In the genomic region with DNA sequence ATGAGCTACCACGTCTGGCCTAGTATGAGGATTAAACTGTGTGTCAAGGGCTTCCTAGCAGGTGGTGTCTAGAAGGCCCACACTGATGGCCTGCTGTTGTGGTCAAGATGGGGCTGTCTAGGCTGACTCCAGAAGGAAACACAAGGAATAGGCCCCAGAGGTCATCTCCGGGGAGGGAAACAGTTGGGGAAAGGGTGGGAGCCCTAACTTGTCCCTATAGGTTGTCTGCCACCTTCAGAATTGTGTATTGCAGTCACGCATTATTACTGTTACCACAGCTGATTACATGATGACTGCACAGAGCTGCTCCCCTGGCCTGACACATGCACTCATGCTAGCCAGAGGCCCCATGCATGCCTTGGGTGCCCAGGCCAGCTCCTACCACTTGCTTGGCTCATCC, we compare ENCODE assay signal across 26 cellular contexts. TPM values are rescaled to one million over a fixed set of nuclear protein-coding genes. Genes with fewer than 3 reads are reported as not detected.
DNase-seq lines count a peak whose midpoint lies in the region; ATAC-seq and TF ChIP-seq lines count a peak whose summit lies in the region.
"Had no signal": no experiment of that assay in that cellular context is flagged by ENCODE, and none has a peak within 500 bp of the region (broad histone marks: within the 10 kb centered on the region; RNA-seq: fewer than 3 reads in every experiment).

No MANE protein-coding gene starts in this region.

- no peak overlapping the region for H2BK120ac ChIP-seq in mesendoderm (ENCODE audit: low read depth, low read length)
- no peak overlapping the region for H2BK120ac ChIP-seq in neuronal stem cell (ENCODE audit: low read depth, low read length)

- H3K4me2 ChIP-seq in mesendoderm (ENCODE audit: low read length): no peak overlapping the region
- H3K4me2 ChIP-seq in neuronal stem cell (ENCODE audit: insufficient read depth, low read length, poor library complexity, severe bottlenecking): no peak overlapping the region
- H3K4me2 ChIP-seq: A549; BLaER1 treated with 17β-estradiol and CSF1 and Interleukin-3, amounts not matched to agents 10 nM and 100 nM; GM23338 had no signal

- no peaks in the 10 kb centered on the region for H3K27me3 Mint-ChIP-seq in activated T-cell treated with anti-CD3 and anti-CD28 coated beads, Interleukin-2, amount 50 U/mL, for 24 hours
- no peaks in the 10 kb centered on the region for H3K27me3 Mint-ChIP-seq in activated T-cell treated with anti-CD3 and anti-CD28 coated beads, Interleukin-2, amount 50 U/mL, for 4 hours (ENCODE audit: low read depth)
- H3K27me3 Mint-ChIP-seq: CD4-positive, alpha-beta T cell; CD8-positive, alpha-beta memory T cell had no signal

- H3K9ac ChIP-seq in mesendoderm (ENCODE audit: low read length) (no peak overlapping the region), neuronal stem cell (ENCODE audit: low read depth, low read length, poor library complexity) (no peak overlapping the region)
- H3K9ac ChIP-seq: BLaER1 treated with 17β-estradiol and CSF1 and Interleukin-3, amounts not matched to agents 10 nM and 100 nM had no signal

- H2AK5ac ChIP-seq in mesendoderm (ENCODE audit: low read length): peak overlapping the region; percentile 70
- no peak overlapping the region for H2AK5ac ChIP-seq in neuronal stem cell (ENCODE audit: low read depth, low read length)

- H3K79me2 ChIP-seq in mesendoderm (ENCODE audit: control insufficient read depth, insufficient read depth, low read length): no peaks in the 10 kb centered on the region

- H2BK15ac ChIP-seq in mesendoderm (replicated peaks; ENCODE audit: low read depth): no peak overlapping the region
- no peak overlapping the region for H2BK15ac ChIP-seq in neuronal stem cell (ENCODE audit: low read length)

- H3K27ac ChIP-seq in WERI-Rb-1 (peak overlapping the region; percentile 50), mesendoderm (ENCODE audit: low read depth, low read length) (no peak overlapping the region), neuronal stem cell (replicated peaks; ENCODE audit: low read length) (no peak overlapping the region), testis (no peak overlapping the region)
- H3K27ac ChIP-seq: A549; BLaER1 treated with 17β-estradiol and CSF1 and Interleukin-3, amounts not matched to agents 10 nM and 100 nM had no signal

- no peaks in the 10 kb centered on the region for H3K27me3 ChIP-seq in WERI-Rb-1 (ENCODE audit: insufficient read depth, low read depth, severe bottlenecking)
- no peaks in the 10 kb centered on the region for H3K27me3 ChIP-seq in mesendoderm (ENCODE audit: insufficient read depth, low read length, poor library complexity)
- peaks cover 0 to 34% (median 0%) of the 10 kb centered on the region in 3 experiments for H3K27me3 ChIP-seq in neuronal stem cell (ENCODE audit: control insufficient read depth in 3 of 3, insufficient read depth in 3 of 3, low read depth in 1 of 3, low read length in 3 of 3)
- no peaks in the 10 kb centered on the region for H3K27me3 ChIP-seq in testis
- H3K27me3 ChIP-seq: BE2C; BLaER1 treated with 17β-estradiol and CSF1 and Interleukin-3, amounts not matched to agents 10 nM and 100 nM had no signal

- H3K4me3 Mint-ChIP-seq in activated T-cell treated with anti-CD3 and anti-CD28 coated beads, Interleukin-2, amount 50 U/mL, for 24 hours: no peak overlapping the region
- H3K4me3 Mint-ChIP-seq in activated T-cell treated with anti-CD3 and anti-CD28 coated beads, Interleukin-2, amount 50 U/mL, for 4 hours: no peak overlapping the region
- H3K4me3 Mint-ChIP-seq: CD14-positive monocyte; CD4-positive, alpha-beta T cell; CD8-positive, alpha-beta memory T cell; GM23338; HFFc6 had no signal

- H3K23ac ChIP-seq in mesendoderm (ENCODE audit: low read length): peak overlapping the region; percentile 69
- H3K23ac ChIP-seq in neuronal stem cell (ENCODE audit: low read depth, low read length, poor library complexity): no peak overlapping the region

- no peaks in the 10 kb centered on the region for H3K79me1 ChIP-seq in mesendoderm (ENCODE audit: low read length)
- H3K79me1 ChIP-seq in neuronal stem cell (ENCODE audit: low read depth, low read length): no peaks in the 10 kb centered on the region

- H3K9me3 ChIP-seq in WERI-Rb-1 (ENCODE audit: severe bottlenecking) (no peaks in the 10 kb centered on the region), neuronal stem cell (replicated peaks in 1 of 2; ENCODE audit: control insufficient read depth in 2 of 2, insufficient read depth in 1 of 2, low read depth in 1 of 2, low read length in 2 of 2) (no peaks in the 10 kb centered on the region), testis (no peaks in the 10 kb centered on the region)
- H3K9me3 ChIP-seq: A549; BE2C; BLaER1 treated with 17β-estradiol and CSF1 and Interleukin-3, amounts not matched to agents 10 nM and 100 nM; HAP-1 had no signal

- H4K91ac ChIP-seq in neuronal stem cell (ENCODE audit: low read depth, low read length, poor library complexity): no peak overlapping the region

- H3K9me3 Mint-ChIP-seq in activated T-cell treated with anti-CD3 and anti-CD28 coated beads, Interleukin-2, amount 50 U/mL, for 24 hours: no peaks in the 10 kb centered on the region
- no peaks in the 10 kb centered on the region for H3K9me3 Mint-ChIP-seq in activated T-cell treated with anti-CD3 and anti-CD28 coated beads, Interleukin-2, amount 50 U/mL, for 4 hours
- H3K9me3 Mint-ChIP-seq: CD14-positive monocyte; CD4-positive, alpha-beta T cell; CD8-positive, alpha-beta memory T cell; GM23338; HFFc6 had no signal

- no peak overlapping the region for H2AFZ ChIP-seq in neuronal stem cell (ENCODE audit: low read length)
- H2AFZ ChIP-seq: GM23338 had no signal

- TF ChIP-seq POLR2A in testis (IDR thresholded peaks at IDR 0.05): no peak

- TF ChIP-seq CTCF in WERI-Rb-1 (IDR thresholded peaks at IDR 0.05; ENCODE audit: low read depth, low read length) (no peak), testis (IDR thresholded peaks at IDR 0.05) (no peak)

- intact Hi-C loops in testis (cut with DNase I; ENCODE audit: low total_unique reads): no loop called here

- no peaks in the 10 kb centered on the region for H3K36me3 Mint-ChIP-seq in activated T-cell treated with anti-CD3 and anti-CD28 coated beads, Interleukin-2, amount 50 U/mL, for 24 hours (ENCODE audit: low read depth)
- no peaks in the 10 kb centered on the region for H3K36me3 Mint-ChIP-seq in activated T-cell treated with anti-CD3 and anti-CD28 coated beads, Interleukin-2, amount 50 U/mL, for 4 hours (ENCODE audit: insufficient read depth)
- H3K36me3 Mint-ChIP-seq: CD14-positive monocyte; CD8-positive, alpha-beta memory T cell had no signal

- no peak for ATAC-seq in activated T-cell treated with anti-CD3 and anti-CD28 coated beads, Interleukin-2, amount 50 U/mL, for 4 hours
- ATAC-seq: A549, GM12878, GM23338 had no signal

- no peak overlapping the region for H4K5ac ChIP-seq in mesendoderm (ENCODE audit: low read length)

- H3K4me1 ChIP-seq in mesendoderm (ENCODE audit: control insufficient read depth, low read depth, low read length) (peaks cover 3% of the 10 kb centered on the region), neuronal stem cell (ENCODE audit: control insufficient read depth in 2 of 2, insufficient read depth in 1 of 2, low read depth in 1 of 2, low read length in 2 of 2) (no peaks in the 10 kb centered on the region), testis (no peaks in the 10 kb centered on the region)
- H3K4me1 ChIP-seq: A549, HAP-1 had no signal

- peak overlapping the region; percentile 47 for H3K56ac ChIP-seq in mesendoderm (ENCODE audit: low read length)

- no peak for DNase-seq in activated T-cell treated with anti-CD3 and anti-CD28 coated beads, Interleukin-2, amount 50 U/mL, for 24 hours
- no peak for DNase-seq in activated T-cell treated with anti-CD3 and anti-CD28 coated beads, Interleukin-2, amount 50 U/mL, for 4 hours
- DNase-seq in WERI-Rb-1: peak; percentile 49
- DNase-seq in mesendoderm: peak; percentile 78
- no peak for DNase-seq in neuronal stem cell (ENCODE audit: low spot score)
- DNase-seq in NCI-H2227 treated with DMSO at 0.1 percent for 48 hours (lab: John Stamatoyannopoulos, UW): no peak
- DNase-seq in testis: no peak
- no peak for DNase-seq in stimulated activated CD4-positive, alpha-beta T cell treated with anti-CD3 and anti-CD28 coated beads, Interleukin-1b, Interleukin-23, amount 100 ng/mL, for 48 hours
- DNase-seq: 8988T; ACHN; AML-193; BE2C; CD4-positive, alpha-beta T cell; DMS 273 treated with DMSO at 0.1 percent for 48 hours; DMS79; EL; GDM1; HFFc6 had no signal

- peak overlapping the region; percentile 22 for H3K27ac Mint-ChIP-seq in activated T-cell treated with anti-CD3 and anti-CD28 coated beads, Interleukin-2, amount 50 U/mL, for 24 hours
- H3K27ac Mint-ChIP-seq: CD14-positive monocyte; CD4-positive, alpha-beta T cell; GM23338; HFFc6 had no signal

- WGBS in mesendoderm (ENCODE audit: extremely low coverage, insufficient coverage, low lambda C conversion rate): no CpG with 5 or more reads among the region's 3 CpGs
- no CpG with 5 or more reads among the region's 3 CpGs for WGBS in neuronal stem cell (ENCODE audit: extremely low coverage in 2 of 2, insufficient read length in 2 of 2, insufficient replicate concordance in 1 of 2), 2 donors
- 92 to 98% methylated on average over 2 to 3 of the region's 3 CpGs for WGBS in testis, 2 donors

- H3K36me3 ChIP-seq in WERI-Rb-1 (no peaks in the 10 kb centered on the region), mesendoderm (ENCODE audit: control insufficient read depth, insufficient read depth, low read length) (no peaks in the 10 kb centered on the region), neuronal stem cell (replicated peaks in 1 of 2; ENCODE audit: control insufficient read depth in 2 of 2, insufficient read depth in 2 of 2, low read length in 2 of 2) (no peaks in the 10 kb centered on the region), testis (ENCODE audit: low read depth, missing control alignments) (no peaks in the 10 kb centered on the region)
- H3K36me3 ChIP-seq: BE2C; BLaER1 treated with 17β-estradiol and CSF1 and Interleukin-3, amounts not matched to agents 10 nM and 100 nM; HAP-1 had no signal

- peaks cover under 1% of the 10 kb centered on the region for H3K4me1 Mint-ChIP-seq in activated T-cell treated with anti-CD3 and anti-CD28 coated beads, Interleukin-2, amount 50 U/mL, for 24 hours (ENCODE audit: low read depth)
- H3K4me1 Mint-ChIP-seq in activated T-cell treated with anti-CD3 and anti-CD28 coated beads, Interleukin-2, amount 50 U/mL, for 4 hours (ENCODE audit: low read depth): no peaks in the 10 kb centered on the region

- H2BK5ac ChIP-seq in mesendoderm (ENCODE audit: low read length) (no peak overlapping the region), neuronal stem cell (ENCODE audit: low read length) (no peak overlapping the region)

- H3K4ac ChIP-seq in mesendoderm (ENCODE audit: low read depth, low read length): no peak overlapping the region
- H3K4ac ChIP-seq in neuronal stem cell (ENCODE audit: low read length): no peak overlapping the region

- H2BK12ac ChIP-seq in neuronal stem cell (ENCODE audit: low read length): no peak overlapping the region

- H3K14ac ChIP-seq in neuronal stem cell (ENCODE audit: low read length): no peak overlapping the region

- H4K8ac ChIP-seq in mesendoderm (ENCODE audit: low read depth, low read length) (no peak overlapping the region), neuronal stem cell (ENCODE audit: low read depth, low read length) (no peak overlapping the region)

- H3K18ac ChIP-seq in mesendoderm (ENCODE audit: low read length) (no peak overlapping the region), neuronal stem cell (ENCODE audit: low read length) (peak overlapping the region; percentile 9)

- H3K4me3 ChIP-seq in WERI-Rb-1 (ENCODE audit: low read depth, low read length) (no peak overlapping the region), mesendoderm (ENCODE audit: low read length) (no peak overlapping the region), neuronal stem cell (ENCODE audit: low read length in 2 of 2) (no peak overlapping the region), testis (no peak overlapping the region)
- H3K4me3 ChIP-seq: A549; BLaER1 treated with 17β-estradiol and CSF1 and Interleukin-3, amounts not matched to agents 10 nM and 100 nM; GM12878; GM23338; HAP-1 had no signal

RNA-seq across cellular contexts. Expression of gene C20orf203, which starts 27.3 kb away (rescaled TPM):
- total RNA-seq in activated T-cell treated with anti-CD3 and anti-CD28 coated beads, Interleukin-2, amount 50 U/mL, for 4 hours: not detected
- polyA plus RNA-seq in mesendoderm (2013, experiment 1 of 2): not detected
- polyA plus RNA-seq in mesendoderm (2013, experiment 2 of 2): not detected
- polyA plus RNA-seq in neuronal stem cell (2013, experiment 1 of 2): 0.21 TPM
- 0.18 TPM for polyA plus RNA-seq in neuronal stem cell (2013, experiment 2 of 2)
- total RNA-seq in testis: under 1 TPM; 0.47 to 0.74 TPM
- 0.16 TPM for polyA plus RNA-seq in testis (ENCODE audit: insufficient read depth, low read depth, low replicate concordance)
- total RNA-seq: CD8-positive, alpha-beta memory T cell; GM12878; GM23338; H4; HFFc6 had no signal
- polyA plus RNA-seq: A549; CD14-positive monocyte; CD8-positive, alpha-beta memory T cell had no signal

Comparison
In these comparisons a context has a peak if more than half of its experiments do, and no peak if none do; other contexts are left out.
1. DNase-seq: peak in WERI-Rb-1 (single experiment) and mesendoderm (single experiment); none in activated T-cell treated with anti-CD3 and anti-CD28 coated beads, Interleukin-2, amount 50 U/mL, for 24 hours (single experiment), activated T-cell treated with anti-CD3 and anti-CD28 coated beads, Interleukin-2, amount 50 U/mL, for 4 hours (single experiment), neuronal stem cell (single experiment), NCI-H2227 treated with DMSO at 0.1 percent for 48 hours (single experiment), testis (single experiment) and stimulated activated CD4-positive, alpha-beta T cell treated with anti-CD3 and anti-CD28 coated beads, Interleukin-1b, Interleukin-23, amount 100 ng/mL, for 48 hours (single experiment).